Comparison of ENCODE assay signal across 18 cellular contexts in the genomic region with DNA sequence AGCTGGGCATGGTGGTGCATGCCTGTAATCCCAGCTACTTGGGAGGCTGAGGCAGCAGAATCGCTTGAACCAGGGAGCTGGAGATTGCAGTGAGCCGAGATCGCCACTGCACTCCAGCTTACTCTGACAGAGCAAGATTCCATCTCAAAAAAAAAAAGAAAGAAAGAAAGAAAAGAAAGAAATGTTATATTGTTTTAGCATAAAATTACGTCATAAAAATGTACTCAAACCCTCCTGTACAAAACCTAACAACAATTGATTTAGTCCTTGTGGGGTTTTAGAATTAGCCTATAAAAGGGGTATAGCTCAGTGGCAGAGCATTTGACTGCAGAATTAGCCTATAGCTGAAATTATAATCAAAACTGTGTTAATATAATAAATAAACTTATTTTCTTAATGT. TPM values are rescaled to one million over a fixed set of nuclear protein-coding genes. Genes with fewer than 3 reads are reported as not detected.
DNase-seq lines count a peak whose midpoint lies in the region; ATAC-seq and TF ChIP-seq lines count a peak whose summit lies in the region.
"Had no signal": no experiment of that assay in that cellular context is flagged by ENCODE, and none has a peak within 500 bp of the region (broad histone marks: within the 10 kb centered on the region; RNA-seq: fewer than 3 reads in every experiment).

No MANE protein-coding gene starts in this region.

- intact Hi-C loops in activated B cell treated with CpG ODN at 0.5 μM for 24 hours (cut with micrococcal nuclease) (loop anchor here (1.0 kb wide), 1 partner anchor 8 kb away; no protein-coding TSS in a partner anchor), natural killer cell (cut with micrococcal nuclease) (no loop called here), gastrocnemius medialis (cut with DNase I; ENCODE audit: low total_unique reads) (no loop called here)

- no peak for DNase-seq in activated B cell treated with CpG ODN at 0.5 μM for 24 hours
- DNase-seq in effector memory CD8-positive, alpha-beta T cell: no peak
- no peak for DNase-seq in natural killer cell
- DNase-seq in NCI-H2029 treated with DMSO at 0.1 percent for 48 hours (lab: John Stamatoyannopoulos, UW): no peak
- no peak for DNase-seq in SW480 (ENCODE audit: low spot score)
- DNase-seq in gastrocnemius medialis: no peak
- DNase-seq: C1 segment of cervical spinal cord; Calu3; CD4-positive, alpha-beta memory T cell; COR-L47; DMS53; DMS79 treated with DMSO at 0.1 percent for 48 hours; GF-D8; GOT3; HFFc6 had no signal

- peaks cover 61% of the 10 kb centered on the region for H3K36me3 Mint-ChIP-seq in activated B cell treated with CpG ODN at 0.5 μM for 24 hours (ENCODE audit: low read depth)
- peaks cover 4% of the 10 kb centered on the region for H3K36me3 Mint-ChIP-seq in effector memory CD8-positive, alpha-beta T cell (ENCODE audit: insufficient read depth)
- H3K36me3 Mint-ChIP-seq in natural killer cell: no peaks in the 10 kb centered on the region
- H3K36me3 Mint-ChIP-seq in stimulated activated memory B cell treated with anti-CD40 and anti-IgM and Interleukin-4, amounts not matched to agents 10 μg/mL and 1 μg/mL and 100 μg/mL, for 72 hours: peaks cover 37% of the 10 kb centered on the region
- H3K36me3 Mint-ChIP-seq: CD4-positive, alpha-beta memory T cell had no signal

- H3K4me3 ChIP-seq in gastrocnemius medialis: no peak overlapping the region
- H3K4me3 ChIP-seq: HAP-1 had no signal

- ATAC-seq in activated B cell treated with CpG ODN at 0.5 μM for 24 hours (ENCODE audit: low read depth) (no peak), natural killer cell (no peak), GM18502 (IDR thresholded peaks at IDR 0.05; ENCODE audit: poor library complexity, unreplicated experiment) (no peak), gastrocnemius medialis (no peak)
- ATAC-seq in effector memory CD8-positive, alpha-beta T cell (replicated peaks): no peak
- no peak for ATAC-seq in stimulated activated memory B cell treated with anti-CD40 and anti-IgM and Interleukin-4, amounts not matched to agents 10 μg/mL and 1 μg/mL and 100 μg/mL, for 72 hours

- no peak overlapping the region for H3K27ac ChIP-seq in gastrocnemius medialis

- H3K27me3 Mint-ChIP-seq in activated B cell treated with CpG ODN at 0.5 μM for 24 hours (no peaks in the 10 kb centered on the region), natural killer cell (ENCODE audit: low read depth in 2 of 2) (no peaks in the 10 kb centered on the region)
- H3K27me3 Mint-ChIP-seq in effector memory CD8-positive, alpha-beta T cell: no peaks in the 10 kb centered on the region
- no peaks in the 10 kb centered on the region for H3K27me3 Mint-ChIP-seq in stimulated activated memory B cell treated with anti-CD40 and anti-IgM and Interleukin-4, amounts not matched to agents 10 μg/mL and 1 μg/mL and 100 μg/mL, for 72 hours
- H3K27me3 Mint-ChIP-seq: CD4-positive, alpha-beta memory T cell had no signal

- in situ Hi-C loops in gastrocnemius medialis (cut with MboI; ENCODE audit: low sequenced_read_pairs in 4 of 4): no loop called here

- CTCF ChIA-PET in activated B cell treated with CpG ODN at 0.5 μM for 24 hours (lab: Charles Lee): interaction anchor here (0.7 to 3.0 kb wide), 4 partner anchors 8 to 26 kb away, joined by 3 to 12 read pairs (median 7); no protein-coding TSS in a partner anchor

- no peaks in the 10 kb centered on the region for H3K4me1 ChIP-seq in gastrocnemius medialis
- H3K4me1 ChIP-seq: HAP-1 had no signal

- H3K27ac Mint-ChIP-seq in activated B cell treated with CpG ODN at 0.5 μM for 24 hours (peak overlapping the region; percentile 72), natural killer cell (peak overlapping the region; percentile 90 to 98)
- H3K27ac Mint-ChIP-seq in effector memory CD8-positive, alpha-beta T cell: peak overlapping the region; percentile 29 to 94
- peak overlapping the region; percentile 82 for H3K27ac Mint-ChIP-seq in stimulated activated memory B cell treated with anti-CD40 and anti-IgM and Interleukin-4, amounts not matched to agents 10 μg/mL and 1 μg/mL and 100 μg/mL, for 72 hours
- H3K27ac Mint-ChIP-seq: CD4-positive, alpha-beta memory T cell; HFFc6 had no signal

- H3K27me3 ChIP-seq in gastrocnemius medialis: no peaks in the 10 kb centered on the region

- H3K4me1 Mint-ChIP-seq in activated B cell treated with CpG ODN at 0.5 μM for 24 hours: peaks cover 96% of the 10 kb centered on the region
- H3K4me1 Mint-ChIP-seq in effector memory CD8-positive, alpha-beta T cell (ENCODE audit: low read depth in 2 of 2): peaks cover 50 to 56% of the 10 kb centered on the region in 2 donors
- peaks cover 78 to 86% of the 10 kb centered on the region in 2 donors for H3K4me1 Mint-ChIP-seq in natural killer cell
- H3K4me1 Mint-ChIP-seq in stimulated activated memory B cell treated with anti-CD40 and anti-IgM and Interleukin-4, amounts not matched to agents 10 μg/mL and 1 μg/mL and 100 μg/mL, for 72 hours: peaks cover 94% of the 10 kb centered on the region

- POLR2A ChIA-PET in activated B cell treated with CpG ODN at 0.5 μM for 24 hours (lab: Charles Lee): interaction anchor here (0.6 to 2.1 kb wide), 6 partner anchors 10 to 47 kb away, joined by 3 to 11 read pairs (median 5); no protein-coding TSS in a partner anchor

- H3K9me3 Mint-ChIP-seq in activated B cell treated with CpG ODN at 0.5 μM for 24 hours (no peaks in the 10 kb centered on the region), natural killer cell (no peaks in the 10 kb centered on the region)
- H3K9me3 Mint-ChIP-seq in effector memory CD8-positive, alpha-beta T cell: no peaks in the 10 kb centered on the region
- H3K9me3 Mint-ChIP-seq in stimulated activated memory B cell treated with anti-CD40 and anti-IgM and Interleukin-4, amounts not matched to agents 10 μg/mL and 1 μg/mL and 100 μg/mL, for 72 hours: no peaks in the 10 kb centered on the region
- H3K9me3 Mint-ChIP-seq: HFFc6 had no signal

- H3K9me3 ChIP-seq in gastrocnemius medialis: no peaks in the 10 kb centered on the region
- H3K9me3 ChIP-seq: HAP-1 had no signal

- no peaks in the 10 kb centered on the region for H3K36me3 ChIP-seq in gastrocnemius medialis
- H3K36me3 ChIP-seq: HAP-1 had no signal

- no peak for TF ChIP-seq POLR2A in gastrocnemius medialis (IDR thresholded peaks at IDR 0.05)

- TF ChIP-seq CTCF in activated B cell treated with CpG ODN at 0.5 μM for 24 hours (IDR thresholded peaks at IDR 0.05): no peak
- TF ChIP-seq CTCF in natural killer cell (IDR thresholded peaks at IDR 0.05): no peak
- no peak for TF ChIP-seq CTCF in gastrocnemius medialis (IDR thresholded peaks at IDR 0.05 in 4 of 5, conservative IDR thresholded peaks at IDR 0.05 in 1 of 5)

- H3K4me3 Mint-ChIP-seq in activated B cell treated with CpG ODN at 0.5 μM for 24 hours (no peak overlapping the region), natural killer cell (no peak overlapping the region)
- H3K4me3 Mint-ChIP-seq in effector memory CD8-positive, alpha-beta T cell: no peak overlapping the region
- H3K4me3 Mint-ChIP-seq in stimulated activated memory B cell treated with anti-CD40 and anti-IgM and Interleukin-4, amounts not matched to agents 10 μg/mL and 1 μg/mL and 100 μg/mL, for 72 hours: no peak overlapping the region
- H3K4me3 Mint-ChIP-seq: CD4-positive, alpha-beta memory T cell; HFFc6 had no signal

RNA-seq across cellular contexts. Expression of gene PIK3AP1, which starts 27.9 kb away (rescaled TPM):
- 156 and 157 TPM in 2 replicates for total RNA-seq in activated B cell treated with CpG ODN at 0.5 μM for 24 hours
- 100 to 1,000 TPM in 1 of 3 donors, 10 to 100 TPM in 2; 95.3 to 137 (median 97.1) TPM for total RNA-seq in natural killer cell
- 1 to 10 TPM; 1.4 to 3.2 (median 2.8) TPM for total RNA-seq in gastrocnemius medialis

Comparison
In these comparisons a context has a peak if more than half of its experiments do, and no peak if none do; other contexts are left out.
1. RNA of gene PIK3AP1, which starts 27.9 kb away (total RNA-seq): 156 to 157 TPM in activated B cell treated with CpG ODN at 0.5 μM for 24 hours and 95.3 to 137 TPM in natural killer cell; 1.4 to 3.2 TPM in gastrocnemius medialis; every median in the first group is over 10 times any median in the second.
2. Peak in every context shown above with its lines, with median percentiles within 50 percentile points of each other: H3K27ac Mint-ChIP-seq.